ENCODE assay signal across 8 cellular contexts in the genomic region with DNA sequence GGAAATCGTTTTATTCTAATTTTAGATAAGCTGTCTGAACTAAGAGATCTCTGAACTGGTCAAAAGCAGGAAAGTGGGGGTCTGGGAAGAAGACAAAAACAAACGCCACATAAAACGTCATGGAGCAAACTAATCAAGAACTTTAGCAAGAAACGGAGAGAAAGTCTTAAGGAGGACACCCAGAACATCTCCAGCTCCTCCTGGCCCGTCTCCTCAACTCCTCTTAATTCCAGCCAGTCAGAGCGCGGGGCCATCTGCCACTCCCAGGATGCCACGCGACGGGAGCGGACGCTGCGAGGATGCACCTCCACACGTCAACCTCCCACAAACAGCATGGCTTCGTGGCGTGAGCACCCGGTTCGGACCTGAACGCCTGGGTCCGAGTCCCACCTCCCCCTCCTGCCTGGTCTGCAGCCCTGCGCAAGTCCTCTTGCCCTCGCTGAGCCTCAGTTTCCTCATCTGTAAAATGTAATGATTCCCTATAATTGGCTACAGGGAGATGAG. TPM values are rescaled to one million over a fixed set of nuclear protein-coding genes. Genes with fewer than 3 reads are reported as not detected.
DNase-seq lines count a peak whose midpoint lies in the region; ATAC-seq and TF ChIP-seq lines count a peak whose summit lies in the region.

No MANE protein-coding gene starts in this region.

- peak overlapping the region; percentile 67 for H3K27ac ChIP-seq in SU-DHL-6 (ENCODE audit: low read depth, low read length)
- peak overlapping the region in 1 of 2 donors; percentile 84 for H3K27ac ChIP-seq in ovary
- H3K27ac ChIP-seq in tibial nerve = peak overlapping the region; percentile 69 to 96 (median 94)

- peak overlapping the region; percentile 80 for H3K9ac ChIP-seq in SU-DHL-6 (ENCODE audit: low read length)

- peaks cover 31% of the 10 kb centered on the region for H3K27me3 Mint-ChIP-seq in activated naive CD8-positive, alpha-beta T cell treated with anti-CD3 and anti-CD28 coated beads, Interleukin-2, amount 10 ng/mL, durations not matched to agents 7 days and 5 days

- H3K4me3 ChIP-seq in SU-DHL-6 (ENCODE audit: insufficient read depth, low read length, poor library complexity, severe bottlenecking) = peak overlapping the region; percentile 63
- H3K4me3 ChIP-seq in ovary = peak overlapping the region; percentile 76
- H3K4me3 ChIP-seq in tibial nerve = peak overlapping the region; percentile 72 to 94 (median 90)

- H3K4me3 Mint-ChIP-seq in activated naive CD8-positive, alpha-beta T cell treated with anti-CD3 and anti-CD28 coated beads, Interleukin-2, amount 10 ng/mL, durations not matched to agents 7 days and 5 days = peak overlapping the region; percentile 94

- POLR2A ChIA-PET in activated naive CD8-positive, alpha-beta T cell treated with anti-CD3 and anti-CD28 coated beads, Interleukin-2, amount 10 ng/mL, durations not matched to agents 7 days and 5 days (lab: Charles Lee) = interaction anchor here (0.5 to 0.7 kb wide), 2 partner anchors 84 to 163 kb away, joined by 3 read pairs; no protein-coding TSS in a partner anchor

- TF ChIP-seq CTCF in SU-DHL-6 (IDR thresholded peaks at IDR 0.05; ENCODE audit: insufficient read depth, low read length, poor library complexity, severe bottlenecking) = no peak
- no peak for TF ChIP-seq CTCF in ovary (IDR thresholded peaks at IDR 0.05)
- TF ChIP-seq CTCF in tibial nerve (IDR thresholded peaks at IDR 0.05) = no peak

- peak overlapping the region; percentile 98 for H3K27ac Mint-ChIP-seq in activated naive CD8-positive, alpha-beta T cell treated with anti-CD3 and anti-CD28 coated beads, Interleukin-2, amount 10 ng/mL, durations not matched to agents 7 days and 5 days

- peaks cover 4% of the 10 kb centered on the region for H3K36me3 Mint-ChIP-seq in activated naive CD8-positive, alpha-beta T cell treated with anti-CD3 and anti-CD28 coated beads, Interleukin-2, amount 10 ng/mL, durations not matched to agents 7 days and 5 days

- peaks cover 4% of the 10 kb centered on the region for H3K4me1 ChIP-seq in ovary (ENCODE audit: insufficient read depth)
- peaks cover 0 to 59% (median 28%) of the 10 kb centered on the region in 4 donors for H3K4me1 ChIP-seq in tibial nerve

- H3K9me3 ChIP-seq in SU-DHL-6 (ENCODE audit: insufficient read depth, low read length) (no peaks in the 10 kb centered on the region), ovary (no peaks in the 10 kb centered on the region), tibial nerve (no peaks in the 10 kb centered on the region)

- H3K36me3 ChIP-seq in SU-DHL-6 (ENCODE audit: low read length) = no peaks in the 10 kb centered on the region
- H3K36me3 ChIP-seq in ovary = no peaks in the 10 kb centered on the region
- peaks cover 0 to 3% (median 0%) of the 10 kb centered on the region in 3 donors for H3K36me3 ChIP-seq in tibial nerve

- peak overlapping the region; percentile 67 for H2AFZ ChIP-seq in SU-DHL-6 (ENCODE audit: low read depth, low read length, severe bottlenecking)

- peaks cover 38% of the 10 kb centered on the region for H3K4me1 Mint-ChIP-seq in activated naive CD8-positive, alpha-beta T cell treated with anti-CD3 and anti-CD28 coated beads, Interleukin-2, amount 10 ng/mL, durations not matched to agents 7 days and 5 days

- no peaks in the 10 kb centered on the region for H3F3A ChIP-seq in SU-DHL-6 (ENCODE audit: insufficient read depth)

- WGBS in ovary, 3 donors = 0% methylated on average over 22 of the region's 22 CpGs
- WGBS in tibial nerve, 2 donors = 0 to 1% methylated on average over 21 to 22 of the region's 22 CpGs

- no peaks in the 10 kb centered on the region for H3K27me3 ChIP-seq in SU-DHL-6 (ENCODE audit: low read length)
- H3K27me3 ChIP-seq in ovary = no peaks in the 10 kb centered on the region
- no peaks in the 10 kb centered on the region for H3K27me3 ChIP-seq in tibial nerve

- peak; percentile 30 for ATAC-seq in GM21737 (IDR thresholded peaks at IDR 0.05; ENCODE audit: unreplicated experiment)
- peak; percentile 31 for ATAC-seq in activated naive CD8-positive, alpha-beta T cell treated with anti-CD3 and anti-CD28 coated beads, Interleukin-2, amount 10 ng/mL, durations not matched to agents 7 days and 5 days (ENCODE audit: low read depth)
- peak; percentile 53 for ATAC-seq in Right ventricle myocardium superior (ENCODE audit: poor library complexity)

- peak overlapping the region; percentile 100 for H3K4me2 ChIP-seq in SU-DHL-6 (ENCODE audit: low read depth, low read length, poor library complexity, severe bottlenecking)

- no peaks in the 10 kb centered on the region for H3K9me3 Mint-ChIP-seq in activated naive CD8-positive, alpha-beta T cell treated with anti-CD3 and anti-CD28 coated beads, Interleukin-2, amount 10 ng/mL, durations not matched to agents 7 days and 5 days

- TF ChIP-seq EP300 in ovary (IDR thresholded peaks at IDR 0.05) (no peak), tibial nerve (IDR thresholded peaks at IDR 0.05) (no peak)

- H3K79me2 ChIP-seq in SU-DHL-6 (ENCODE audit: insufficient read depth, low read length) = peaks cover 54% of the 10 kb centered on the region

- TF ChIP-seq POLR2A in ovary (IDR thresholded peaks at IDR 0.05) (peak; percentile 18), tibial nerve (IDR thresholded peaks at IDR 0.05) (no peak)

- peaks cover 9% of the 10 kb centered on the region; the same call in 1 of the 2 replicates for H4K20me1 ChIP-seq in SU-DHL-6 (ENCODE audit: low read depth, low read length)

- intact Hi-C loops in Right ventricle myocardium superior (cut with DNase I) = no loop called here
- intact Hi-C loops in ovary (cut with DNase I) = loop anchor here in 2 of 4 donors (2.0 to 10.0 kb wide), 2 partner anchors 45 to 47 kb away; no protein-coding TSS in a partner anchor

- DNase-seq in COR-L47 (lab: John Stamatoyannopoulos, UW) (peak; percentile 44), NCI-H1092 (lab: John Stamatoyannopoulos, UW) (peak; percentile 5), Right ventricle myocardium superior (peak; percentile 92), ovary (peak; percentile 69 to 82 (median 77)), tibial nerve (ENCODE audit: low spot score in 2 of 2) (peak; percentile 65 to 71)
- DNase-seq in activated naive CD8-positive, alpha-beta T cell treated with anti-CD3 and anti-CD28 coated beads, Interleukin-2, amount 10 ng/mL, durations not matched to agents 7 days and 5 days = peak; percentile 75

- no peaks in the 10 kb centered on the region for H3K9me2 ChIP-seq in SU-DHL-6 (replicated peaks; ENCODE audit: insufficient read depth, low read length)

RNA-seq across cellular contexts. Expression of gene MMS19, which starts 0.6 kb away (rescaled TPM):
- 10 to 100 TPM; 87.9 to 89.7 TPM for total RNA-seq in activated naive CD8-positive, alpha-beta T cell treated with anti-CD3 and anti-CD28 coated beads, Interleukin-2, amount 10 ng/mL, durations not matched to agents 7 days and 5 days
- total RNA-seq in Right ventricle myocardium superior (34.0 TPM), ovary (10 to 100 TPM; 54.2 to 63.6 (median 56.4) TPM), tibial nerve (10 to 100 TPM; 80.4 to 90.2 (median 88.4) TPM)
- polyA plus RNA-seq in ovary = 10 to 100 TPM; 45.3 to 58.4 TPM

RNA-seq across cellular contexts. Expression of gene UBTD1, which starts 1.1 kb away (rescaled TPM):
- 1 to 10 TPM; 1.1 to 1.4 TPM for total RNA-seq in activated naive CD8-positive, alpha-beta T cell treated with anti-CD3 and anti-CD28 coated beads, Interleukin-2, amount 10 ng/mL, durations not matched to agents 7 days and 5 days
- total RNA-seq in Right ventricle myocardium superior = 26.7 TPM
- total RNA-seq in ovary = 10 to 100 TPM in 4 of 7 donors, 1 to 10 TPM in 3; 5.7 to 15.2 (median 12.8) TPM
- 10 to 100 TPM in 1 of 2 donors, under 1 TPM in 1; 0.20 to 11.5 TPM for polyA plus RNA-seq in ovary
- total RNA-seq in tibial nerve = 10 to 100 TPM in 3 of 4 donors, 1 to 10 TPM in 1; 9.4 to 17.1 (median 16.5) TPM

RNA-seq across cellular contexts. Expression of gene ZDHHC16, which starts 51.6 kb away (rescaled TPM):
- total RNA-seq in activated naive CD8-positive, alpha-beta T cell treated with anti-CD3 and anti-CD28 coated beads, Interleukin-2, amount 10 ng/mL, durations not matched to agents 7 days and 5 days = 10 to 100 TPM; 23.3 to 29.6 TPM
- total RNA-seq in Right ventricle myocardium superior (18.5 TPM), ovary (10 to 100 TPM; 17.8 to 28.1 (median 26.2) TPM), tibial nerve (10 to 100 TPM; 26.4 to 50.4 (median 36.0) TPM)
- 10 to 100 TPM; 19.1 to 34.7 TPM for polyA plus RNA-seq in ovary

RNA-seq across cellular contexts. Expression of gene EXOSC1, which starts 51.8 kb away (rescaled TPM):
- 10 to 100 TPM; 46.5 to 47.9 TPM for total RNA-seq in activated naive CD8-positive, alpha-beta T cell treated with anti-CD3 and anti-CD28 coated beads, Interleukin-2, amount 10 ng/mL, durations not matched to agents 7 days and 5 days
- 14.5 TPM for total RNA-seq in Right ventricle myocardium superior
- 10 to 100 TPM; 22.1 to 38.3 (median 26.6) TPM for total RNA-seq in ovary
- 10 to 100 TPM; 26.9 to 36.2 TPM for polyA plus RNA-seq in ovary
- 10 to 100 TPM; 21.6 to 40.8 (median 33.4) TPM for total RNA-seq in tibial nerve

Comparison
In these comparisons a context has a peak if more than half of its experiments do, and no peak if none do; other contexts are left out.
1. DNase-seq: peak in every context shown above with its lines; median percentile 92 in Right ventricle myocardium superior; 77 in ovary; 75 in activated naive CD8-positive, alpha-beta T cell treated with anti-CD3 and anti-CD28 coated beads, Interleukin-2, amount 10 ng/mL, durations not matched to agents 7 days and 5 days; 68 in tibial nerve; 44 in COR-L47; 5 in NCI-H1092.